Comparison of ENCODE assay signal across 8 cellular contexts in genomic region chr10:27742195-27742925, GRCh38.
DNase-seq lines count a peak whose midpoint lies in the region; ATAC-seq and TF ChIP-seq lines count a peak whose summit lies in the region.

No MANE protein-coding gene starts in this region.

- ATAC-seq in GM18870 (IDR thresholded peaks at IDR 0.05; ENCODE audit: unreplicated experiment) = peak; percentile 97
- peak; percentile 93 for ATAC-seq in HG03135 (IDR thresholded peaks at IDR 0.05; ENCODE audit: unreplicated experiment)

- DNase-seq in AG08395 (ENCODE audit: low spot score) (peak; percentile 87), NCI-H748 treated with DMSO at 0.1 percent for 48 hours (lab: John Stamatoyannopoulos, UW) (peak; percentile 3), activated T-cell treated with anti-CD3 and anti-CD28 coated beads for 24 hours (ENCODE audit: low read depth) (peak; percentile 82), erythroblast (lab: John Stamatoyannopoulos, UW) (peak; percentile 66 to 72)
- peak; percentile 77 for DNase-seq in stimulated activated CD8-positive, alpha-beta memory T cell treated with anti-CD3 and anti-CD28 coated beads, Interleukin-2, amount 100 ng/mL, for 48 hours (ENCODE audit: low read depth in 2 of 2)

- no peaks in the 10 kb centered on the region for H3K9me3 ChIP-seq in mucosa of rectum (ENCODE audit: control insufficient read depth in 2 of 2, low read length in 2 of 2)

- H3K4me1 ChIP-seq in mucosa of rectum (ENCODE audit: control insufficient read depth in 2 of 2, insufficient read depth in 2 of 2, low read length in 2 of 2) = peaks cover 16 to 30% of the 10 kb centered on the region in 2 donors

- peak overlapping the region; percentile 52 to 57 for H3K27ac ChIP-seq in mucosa of rectum (ENCODE audit: low read depth in 2 of 2, low read length in 2 of 2)

- H3K4me3 ChIP-seq in mucosa of rectum (ENCODE audit: low read length in 2 of 2) = peak overlapping the region; percentile 71 to 78

- peaks cover 37 to 67% of the 10 kb centered on the region in 2 donors for H3K27me3 ChIP-seq in mucosa of rectum (ENCODE audit: control insufficient read depth in 2 of 2, insufficient read depth in 2 of 2, low read length in 2 of 2)

- peak overlapping the region in 1 of 2 donors; percentile 61 for H3K9ac ChIP-seq in mucosa of rectum (ENCODE audit: low read depth in 1 of 2, low read length in 2 of 2)

- no peak for TF ChIP-seq POLR2A in erythroblast (IDR thresholded peaks at IDR 0.05; ENCODE audit: low read length)

- H3K36me3 ChIP-seq in mucosa of rectum (ENCODE audit: control insufficient read depth in 2 of 2, insufficient read depth in 2 of 2, low read length in 2 of 2) = no peaks in the 10 kb centered on the region

Comparison
In these comparisons a context has a peak if more than half of its experiments do, and no peak if none do; other contexts are left out.
1. Peak in every context shown above with its lines: DNase-seq, ATAC-seq, H3K4me3 ChIP-seq and H3K27ac ChIP-seq.
2. DNase-seq: peak in every context shown above with its lines; median percentile 87 in AG08395; 82 in activated T-cell treated with anti-CD3 and anti-CD28 coated beads for 24 hours; 77 in stimulated activated CD8-positive, alpha-beta memory T cell treated with anti-CD3 and anti-CD28 coated beads, Interleukin-2, amount 100 ng/mL, for 48 hours; 69 in erythroblast; 3 in NCI-H748 treated with DMSO at 0.1 percent for 48 hours.